In genomic region chr2:233453916-233454315, GRCh38 we compare ENCODE assay signal across 18 cellular contexts.
DNase-seq lines count a peak whose midpoint lies in the region; ATAC-seq and TF ChIP-seq lines count a peak whose summit lies in the region.
"Had no signal": no experiment of that assay in that cellular context is flagged by ENCODE, and none has a peak within 500 bp of the region (broad histone marks: within the 10 kb centered on the region; RNA-seq: fewer than 3 reads in every experiment).

No MANE protein-coding gene starts in this region.

- H3K36me3 Mint-ChIP-seq in activated naive CD8-positive, alpha-beta T cell, result peaks cover 2% of the 10 kb centered on the region
- H3K36me3 Mint-ChIP-seq in activated naive CD8-positive, alpha-beta T cell treated with anti-CD3 and anti-CD28 coated beads, Interleukin-2, amount 50 U/mL, for 24 hours (ENCODE audit: low read depth), result peaks cover 36% of the 10 kb centered on the region
- H3K36me3 Mint-ChIP-seq in chondrocyte (ENCODE audit: low read depth), result peaks cover 50% of the 10 kb centered on the region

- TF ChIP-seq POLR2A in esophagus squamous epithelium (IDR thresholded peaks at IDR 0.05), result no peak

- H3K4me3 ChIP-seq in esophagus squamous epithelium, result no peak overlapping the region
- H3K4me3 ChIP-seq: MG63, SK-N-MC had no signal

- peaks cover 0 to 5% (median 0%) of the 10 kb centered on the region in 3 donors for H3K4me1 ChIP-seq in esophagus squamous epithelium

- H3K27ac ChIP-seq in esophagus squamous epithelium, result no peak overlapping the region
- H3K27ac ChIP-seq: SK-N-MC had no signal

- no peak for DNase-seq in activated naive CD8-positive, alpha-beta T cell treated with anti-CD3 and anti-CD28 coated beads, Interleukin-2, amount 50 U/mL, for 24 hours
- DNase-seq in chondrocyte (ENCODE audit: low spot score), result peak; percentile 33
- DNase-seq in sciatic nerve (ENCODE audit: low spot score), result peak; percentile 25
- no peak for DNase-seq in esophagus squamous epithelium (lab: John Stamatoyannopoulos, UW)
- DNase-seq in hepatic stellate cell (ENCODE audit: low spot score), result no peak
- DNase-seq in UCSD-AML1 (lab: John Stamatoyannopoulos, UW; ENCODE audit: unreplicated experiment), result no peak
- DNase-seq: CD4-positive, CD25-positive, alpha-beta regulatory T cell; EL; GF-D8; MG63; NCI-H1417; NCI-H187; NCI-H446; NCI-H526; SHP77 treated with DMSO at 0.1 percent for 48 hours had no signal

- H3K9me3 Mint-ChIP-seq in activated naive CD8-positive, alpha-beta T cell (ENCODE audit: low read depth), result no peaks in the 10 kb centered on the region
- H3K9me3 Mint-ChIP-seq in activated naive CD8-positive, alpha-beta T cell treated with anti-CD3 and anti-CD28 coated beads, Interleukin-2, amount 50 U/mL, for 24 hours, result no peaks in the 10 kb centered on the region
- H3K9me3 Mint-ChIP-seq in chondrocyte (ENCODE audit: low read depth), result no peaks in the 10 kb centered on the region
- H3K9me3 Mint-ChIP-seq: CD4-positive, CD25-positive, alpha-beta regulatory T cell had no signal

- peak overlapping the region; percentile 8 for H3K27ac Mint-ChIP-seq in activated naive CD8-positive, alpha-beta T cell
- no peak overlapping the region for H3K27ac Mint-ChIP-seq in activated naive CD8-positive, alpha-beta T cell treated with anti-CD3 and anti-CD28 coated beads, Interleukin-2, amount 50 U/mL, for 24 hours
- H3K27ac Mint-ChIP-seq in chondrocyte (ENCODE audit: unreplicated experiment), result no peak overlapping the region
- H3K27ac Mint-ChIP-seq: CD4-positive, CD25-positive, alpha-beta regulatory T cell had no signal

- H3K27me3 ChIP-seq in esophagus squamous epithelium, result no peaks in the 10 kb centered on the region
- H3K27me3 ChIP-seq: MG63 had no signal

- H3K4me3 Mint-ChIP-seq in activated naive CD8-positive, alpha-beta T cell, result no peak overlapping the region
- no peak overlapping the region for H3K4me3 Mint-ChIP-seq in activated naive CD8-positive, alpha-beta T cell treated with anti-CD3 and anti-CD28 coated beads, Interleukin-2, amount 50 U/mL, for 24 hours
- no peak overlapping the region for H3K4me3 Mint-ChIP-seq in chondrocyte (ENCODE audit: unreplicated experiment)
- H3K4me3 Mint-ChIP-seq: B cell; CD4-positive, CD25-positive, alpha-beta regulatory T cell had no signal

- peaks cover 4 to 97% (median 28%) of the 10 kb centered on the region in 3 donors for H3K36me3 ChIP-seq in esophagus squamous epithelium

- TF ChIP-seq CTCF in chondrocyte (IDR thresholded peaks at IDR 0.05) (no peak), esophagus squamous epithelium (IDR thresholded peaks at IDR 0.05) (no peak)

- WGBS in esophagus squamous epithelium, 2 donors, result 87 to 91% methylated on average over 8 of the region's 8 CpGs

- no peaks in the 10 kb centered on the region for H3K9me3 ChIP-seq in esophagus squamous epithelium
- H3K9me3 ChIP-seq: MG63 had no signal

- intact Hi-C loops in sciatic nerve (cut with DNase I), result loop anchor here (5.0 kb wide), 1 partner anchor 1717 kb away; no protein-coding TSS in a partner anchor
- intact Hi-C loops in esophagus squamous epithelium (cut with DNase I), result loop anchor here (5.0 kb wide), 1 partner anchor 378 kb away; no protein-coding TSS in a partner anchor

- H3K27me3 Mint-ChIP-seq in activated naive CD8-positive, alpha-beta T cell, result no peaks in the 10 kb centered on the region
- H3K27me3 Mint-ChIP-seq in activated naive CD8-positive, alpha-beta T cell treated with anti-CD3 and anti-CD28 coated beads, Interleukin-2, amount 50 U/mL, for 24 hours, result no peaks in the 10 kb centered on the region
- no peaks in the 10 kb centered on the region for H3K27me3 Mint-ChIP-seq in chondrocyte (ENCODE audit: low read depth)
- H3K27me3 Mint-ChIP-seq: B cell; CD4-positive, CD25-positive, alpha-beta regulatory T cell had no signal

- H3K4me1 Mint-ChIP-seq in activated naive CD8-positive, alpha-beta T cell (ENCODE audit: low read depth), result no peaks in the 10 kb centered on the region
- H3K4me1 Mint-ChIP-seq in activated naive CD8-positive, alpha-beta T cell treated with anti-CD3 and anti-CD28 coated beads, Interleukin-2, amount 50 U/mL, for 24 hours, result peaks cover 2% of the 10 kb centered on the region
- H3K4me1 Mint-ChIP-seq in chondrocyte (ENCODE audit: low read depth), result peaks cover 4% of the 10 kb centered on the region
- H3K4me1 Mint-ChIP-seq: B cell; CD4-positive, CD25-positive, alpha-beta regulatory T cell had no signal

- ATAC-seq in activated naive CD8-positive, alpha-beta T cell treated with anti-CD3 and anti-CD28 coated beads, Interleukin-2, amount 50 U/mL, for 24 hours, result no peak
- no peak for ATAC-seq in sciatic nerve

Comparison
In these comparisons a context has a peak if more than half of its experiments do, and no peak if none do; other contexts are left out.
1. DNase-seq: peak in chondrocyte (single experiment) and sciatic nerve (single experiment); none in activated naive CD8-positive, alpha-beta T cell treated with anti-CD3 and anti-CD28 coated beads, Interleukin-2, amount 50 U/mL, for 24 hours (single experiment), esophagus squamous epithelium (single experiment), hepatic stellate cell (single experiment) and UCSD-AML1 (single experiment).